Comparison of ENCODE assay signal across 1 cellular context in the genomic region with DNA sequence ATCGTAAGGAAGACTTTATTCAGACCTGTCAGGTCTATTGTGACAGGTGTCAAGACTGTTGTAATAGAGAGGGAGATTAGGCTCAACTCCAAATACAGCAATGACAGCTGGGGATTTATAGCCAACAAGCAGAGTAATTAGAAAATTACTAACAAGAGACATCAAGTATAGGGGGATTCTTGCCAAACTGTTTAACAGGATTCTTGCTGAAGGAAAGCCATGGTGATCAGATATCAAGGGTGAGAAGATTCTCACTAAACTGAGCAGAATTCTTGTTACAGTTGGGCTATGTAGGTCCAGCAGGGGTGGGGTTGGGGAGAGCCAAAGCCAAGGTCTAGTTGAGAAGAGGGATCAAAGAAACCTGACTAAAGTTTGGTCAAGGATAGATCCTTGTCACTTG.
TF ChIP-seq lines count a peak whose summit lies in the region.

No MANE protein-coding gene starts in this region.

TF ChIP-seq in H1, 55 proteins besides CTCF, POLR2A, EP300 and RAD21:
- peak; percentile 86 for TF ChIP-seq SP1 (IDR thresholded peaks at IDR 0.05; ENCODE audit: low read depth, low read length)
- no peak for TF ChIP-seq SIX5 (IDR thresholded peaks at IDR 0.05; ENCODE audit: low read depth, low read length)
- TF ChIP-seq ASH2L (IDR thresholded peaks at IDR 0.05; ENCODE audit: low read length) = peak; percentile 67
